Comparison of ENCODE assay signal across 21 cellular contexts in genomic region chr13:45051315-45051714, GRCh38.
"Had no signal": no experiment of that assay in that cellular context is flagged by ENCODE, and none has a peak within 500 bp of the region (broad histone marks: within the 10 kb centered on the region; RNA-seq: fewer than 3 reads in every experiment).

No MANE protein-coding gene starts in this region.

- DNase-seq: activated CD4-positive, alpha-beta T cell treated with anti-CD3 and anti-CD28 coated beads for 1 hour; activated CD4-positive, alpha-beta T cell treated with anti-CD3 and anti-CD28 coated beads, Interleukin-2, amount 50 U/mL, for 1 hour; activated CD8-positive, alpha-beta T cell treated with anti-CD3 and anti-CD28 coated beads, Interleukin-2, amount 10 ng/mL, durations not matched to agents 7 days and 5 days; activated gamma-delta T cell treated with Interleukin-2 at 50 U/mL for 16 hours; activated T-cell treated with anti-CD3 and anti-CD28 coated beads, Interleukin-2, amount 50 U/mL, for 1 hour; adrenal gland; brain microvascular endothelial cell; colonic mucosa; esophagus squamous epithelium; gastrocnemius medialis; hippocampal formation; mesenchymal stem cell; pancreas; psoas muscle; right cardiac atrium; stimulated activated CD4-positive, alpha-beta T cell treated with anti-CD3 and anti-CD28 coated beads, Interleukin-12 subunit alpha, Interleukin-12 subunit beta, amount 100 ng/mL, for 4 hours; stimulated activated CD4-positive, alpha-beta T cell treated with anti-CD3 and anti-CD28 coated beads, Interleukin-4, amount 100 ng/mL, for 4 hours; substantia nigra; thyroid gland had no signal

- FAIRE-seq: pancreas, TTC549 had no signal

- H3K36me3 ChIP-seq: adrenal gland, ascending aorta, brain microvascular endothelial cell, colonic mucosa, esophagus squamous epithelium, gastrocnemius medialis, pancreas, thyroid gland had no signal

- H3K27me3 ChIP-seq: adrenal gland, ascending aorta, brain microvascular endothelial cell, colonic mucosa, esophagus squamous epithelium, gastrocnemius medialis, pancreas, thyroid gland had no signal

- H3K9me3 ChIP-seq: adrenal gland, ascending aorta, colonic mucosa, esophagus squamous epithelium, gastrocnemius medialis, pancreas, psoas muscle, thyroid gland had no signal

- ATAC-seq: activated CD8-positive, alpha-beta T cell treated with anti-CD3 and anti-CD28 coated beads, Interleukin-2, amount 10 ng/mL, durations not matched to agents 7 days and 5 days; gastrocnemius medialis; pancreas had no signal

- H3K4me3 ChIP-seq: adrenal gland, ascending aorta, colonic mucosa, esophagus squamous epithelium, gastrocnemius medialis, pancreas, psoas muscle, thyroid gland had no signal

- H3K27ac ChIP-seq: adrenal gland, ascending aorta, brain microvascular endothelial cell, colonic mucosa, esophagus squamous epithelium, gastrocnemius medialis, pancreas, psoas muscle, thyroid gland had no signal

- H3K4me1 ChIP-seq: pancreas had no signal
